ENCODE assay signal across 8 cellular contexts in genomic region chr15:45036812-45037781, GRCh38. TPM values are rescaled to one million over a fixed set of nuclear protein-coding genes. Genes with fewer than 3 reads are reported as not detected.
DNase-seq lines count a peak whose midpoint lies in the region; ATAC-seq, FAIRE-seq and TF ChIP-seq lines count a peak whose summit lies in the region.
"Not testable (repeated sequence)": the region's sequence is repeated elsewhere in the genome, so short reads cannot be mapped to it uniquely, and the experiment has no call there.

No MANE protein-coding gene starts in this region.

- FAIRE-seq in GM19239 (lab: Jason Lieb, UNC), result peak; percentile 37

- H3K9me3 ChIP-seq in mammary epithelial cell (replicated peaks; ENCODE audit: insufficient read depth, low read length), result not testable (repeated sequence)

- CTCF ChIA-PET in mammary epithelial cell (lab: Charles Lee; ENCODE audit: low non-redundant PET), result interaction anchor here (1.0 kb wide), 1 partner anchor 81 kb away, joined by 6 read pairs; no protein-coding TSS in a partner anchor

- 36% methylated on average over 6 of the region's 6 CpGs for WGBS in mammary epithelial cell (ENCODE audit: low coverage, missing lambda C conversion rate)

- not testable (repeated sequence) for H3K4me2 ChIP-seq in mammary epithelial cell (ENCODE audit: insufficient read depth, low read depth, low read length)

- not testable (repeated sequence) for H3K36me3 ChIP-seq in mammary epithelial cell (ENCODE audit: insufficient read depth, low read length)

- not testable (repeated sequence) for H3K27ac ChIP-seq in mammary epithelial cell (ENCODE audit: insufficient read depth, low read depth, low read length)

- intact Hi-C loops in mammary epithelial cell (cut with micrococcal nuclease), result loop anchor here (2.0 kb wide), 3 partner anchors 68 to 184 kb away; no protein-coding TSS in a partner anchor

- peak; percentile 75 for ATAC-seq in HG03469 (IDR thresholded peaks at IDR 0.05; ENCODE audit: unreplicated experiment)

- not testable (repeated sequence) for DNase-seq in AG09309 (ENCODE audit: low read depth)
- DNase-seq in GM19239 (ENCODE audit: insufficient read length, low spot score) (peak; percentile 52), NCI-H510A treated with DMSO at 0.1 percent for 48 hours (lab: John Stamatoyannopoulos, UW) (peak; percentile 85), mammary epithelial cell (peak; percentile 36), iris pigment epithelial cell (ENCODE audit: low read depth) (peak; percentile 73)
- DNase-seq in activated CD4-positive, alpha-beta T cell treated with anti-CD3 and anti-CD28 coated beads for 1 hour, result peak; percentile 64
- peak; percentile 61 for DNase-seq in stimulated activated CD4-positive, alpha-beta T cell treated with anti-CD3 and anti-CD28 coated beads, Interleukin-12 subunit alpha, Interleukin-12 subunit beta, amount 100 ng/mL, for 4 hours

- BruUV-seq in mammary epithelial cell (replicated peaks; lab: Mats Ljungman, UMichigan), result not testable (repeated sequence)

- H3K4me3 ChIP-seq in AG09309 (ENCODE audit: control insufficient read depth, low read depth, low read length); mammary epithelial cell (replicated peaks in 1 of 3; ENCODE audit: insufficient read depth in 1 of 3, low read depth in 2 of 3, low read length in 3 of 3): not testable (repeated sequence)

- H3K9ac ChIP-seq in mammary epithelial cell (ENCODE audit: insufficient read depth, low read length), result not testable (repeated sequence)

- not testable (repeated sequence) for H2AFZ ChIP-seq in mammary epithelial cell (ENCODE audit: low read depth, low read length)

- not testable (repeated sequence) for H3K4me1 ChIP-seq in mammary epithelial cell (ENCODE audit: insufficient read depth, low read length)

- not testable (repeated sequence) for H3K27me3 ChIP-seq in mammary epithelial cell (ENCODE audit: insufficient read depth, low read length)

- TF ChIP-seq CTCF in AG09309 (IDR thresholded peaks at IDR 0.05; ENCODE audit: control insufficient read depth, insufficient read depth, low read depth, low read length, missing control alignments), result peak; percentile 89
- TF ChIP-seq CTCF in mammary epithelial cell (conservative IDR thresholded peaks at IDR 0.05 in 1 of 2, IDR thresholded peaks at IDR 0.05 in 1 of 2; ENCODE audit: extremely low read depth in 1 of 2, insufficient read depth in 1 of 2, low read depth in 1 of 2, low read length in 2 of 2), result peak; percentile 89

- not testable (repeated sequence) for H3K79me2 ChIP-seq in mammary epithelial cell (ENCODE audit: insufficient read depth, low read length)

- in situ Hi-C loops in mammary epithelial cell (cut with MboI; ENCODE audit: low sequenced_read_pairs in 2 of 2), result loop anchor here in 1 of 2 donors (5.0 kb wide), 1 partner anchor 70 kb away; no protein-coding TSS in a partner anchor

- dilution Hi-C loops in mammary epithelial cell (cut with HindIII; ENCODE audit: low sequenced_read_pairs), result loop anchor here (5.0 kb wide), 1 partner anchor 85 kb away; no protein-coding TSS in a partner anchor

- not testable (repeated sequence) for H4K20me1 ChIP-seq in mammary epithelial cell (ENCODE audit: insufficient read depth, low read length)

RNA-seq across cellular contexts. Expression of gene SORD, which starts 14.1 kb away (rescaled TPM):
- 10 to 100 TPM; 18.7 to 25.7 TPM for total RNA-seq in mammary epithelial cell
- 37.7 TPM for polyA plus RNA-seq in mammary epithelial cell
- polyA minus RNA-seq in mammary epithelial cell, result 26.8 TPM
